ENCODE assay signal across 25 cellular contexts in genomic region chr12:7729683-7730195, GRCh38. TPM values are rescaled to one million over a fixed set of nuclear protein-coding genes. Genes with fewer than 3 reads are reported as not detected.
DNase-seq lines count a peak whose midpoint lies in the region; ATAC-seq, FAIRE-seq and TF ChIP-seq lines count a peak whose summit lies in the region.
"Had no signal": no experiment of that assay in that cellular context is flagged by ENCODE, and none has a peak within 500 bp of the region (broad histone marks: within the 10 kb centered on the region; RNA-seq: fewer than 3 reads in every experiment).

No MANE protein-coding gene starts in this region.

- H3K27me3 Mint-ChIP-seq in dendritic cell treated with granulocyte-macrophage colony-stimulating factor and Interleukin-4, amounts not matched to agents 40 ng/mL and 50 ng/mL, for 4 days = peaks cover 3% of the 10 kb centered on the region

- no peak overlapping the region for H3K27ac ChIP-seq in HepG2 (ENCODE audit: extremely low read length, insufficient read depth, low read length)
- no peak overlapping the region for H3K27ac ChIP-seq in right lobe of liver
- H3K27ac ChIP-seq: RWPE1, SK-N-MC had no signal

- no peak overlapping the region for H3K9ac ChIP-seq in HepG2 (ENCODE audit: insufficient read depth, low read depth, low read length)

- intact Hi-C loops in HepG2 (cut with micrococcal nuclease; ENCODE audit: unreplicated experiment) (no loop called here), right lobe of liver (cut with DNase I) (no loop called here)
- intact Hi-C loops in dendritic cell treated with granulocyte-macrophage colony-stimulating factor and Interleukin-4, amounts not matched to agents 40 ng/mL and 50 ng/mL, for 4 days (cut with micrococcal nuclease) = no loop called here

- in situ Hi-C loops in HepG2 (cut with HindIII; ENCODE audit: extremely low pct_ligation_motif_present, low pct_unique_long_range_greater_than_20kb) = no loop called here

- TF ChIP-seq CTCF in HepG2 (CRISPR knock-in tag; IDR thresholded peaks at IDR 0.05) (no peak), right lobe of liver (IDR thresholded peaks at IDR 0.05) (no peak), HFF-Myc (IDR thresholded peaks at IDR 0.05; ENCODE audit: low read depth, low read length, missing control alignments) (no peak)

- peaks cover 7% of the 10 kb centered on the region for H3K4me1 Mint-ChIP-seq in dendritic cell treated with granulocyte-macrophage colony-stimulating factor and Interleukin-4, amounts not matched to agents 40 ng/mL and 50 ng/mL, for 4 days (ENCODE audit: low read depth)
- H3K4me1 Mint-ChIP-seq: CD4-positive, CD25-positive, alpha-beta regulatory T cell had no signal

- H3K4me3 ChIP-seq in HepG2 (replicated peaks in 1 of 3; ENCODE audit: insufficient read depth in 1 of 3, low read depth in 2 of 3, low read length in 3 of 3) = no peak overlapping the region
- H3K4me3 ChIP-seq in right lobe of liver = no peak overlapping the region
- H3K4me3 ChIP-seq in HFF-Myc (replicated peaks; ENCODE audit: low read depth, low read length) = no peak overlapping the region
- H3K4me3 ChIP-seq: GM23338, SK-N-MC had no signal

- no peaks in the 10 kb centered on the region for H3K36me3 Mint-ChIP-seq in dendritic cell treated with granulocyte-macrophage colony-stimulating factor and Interleukin-4, amounts not matched to agents 40 ng/mL and 50 ng/mL, for 4 days (ENCODE audit: low read depth)
- H3K36me3 Mint-ChIP-seq: CD4-positive, CD25-positive, alpha-beta regulatory T cell had no signal

- 21% methylated on average over 6 of the region's 6 CpGs for WGBS in HepG2 (ENCODE audit: low lambda C conversion rate)
- WGBS in right lobe of liver (ENCODE audit: insufficient coverage, low coverage, low lambda C conversion rate, missing lambda C conversion rate) = 32% methylated on average over 6 of the region's 6 CpGs

- FAIRE-seq in HepG2 (lab: Jason Lieb, UNC) = peak; percentile 52
- FAIRE-seq: A204.1, GM18507 had no signal

- no TSS peak for BruUV-seq in HepG2 (replicated peaks; lab: Mats Ljungman, UMichigan)

- H4K20me1 ChIP-seq in HepG2 (ENCODE audit: insufficient read depth, low read length) = no peaks in the 10 kb centered on the region

- H3K4me1 ChIP-seq in HepG2 (ENCODE audit: insufficient read depth, low read length) (peaks cover 7% of the 10 kb centered on the region), right lobe of liver (no peaks in the 10 kb centered on the region)
- H3K4me1 ChIP-seq: BE2C had no signal

- peak overlapping the region; percentile 67 for H3K27ac Mint-ChIP-seq in dendritic cell treated with granulocyte-macrophage colony-stimulating factor and Interleukin-4, amounts not matched to agents 40 ng/mL and 50 ng/mL, for 4 days
- H3K27ac Mint-ChIP-seq: CD4-positive, CD25-positive, alpha-beta regulatory T cell; GM23338 had no signal

- H3K27me3 ChIP-seq in HepG2 (ENCODE audit: control insufficient read depth in 1 of 2, insufficient read depth in 2 of 2, low read length in 2 of 2) (peaks cover 0 to 5% of the 10 kb centered on the region in 2 experiments; a peak in 1 of 5 replicates), right lobe of liver (no peaks in the 10 kb centered on the region)
- H3K27me3 ChIP-seq: BE2C had no signal

- no peak for TF ChIP-seq EP300 in HepG2 (IDR thresholded peaks at IDR 0.05; ENCODE audit: low read depth in 2 of 2, low read length in 2 of 2)
- TF ChIP-seq EP300 in HepG2 (CRISPR knock-in tag; IDR thresholded peaks at IDR 0.05; ENCODE audit: borderline replicate concordance) = no peak

- no peak overlapping the region for H2AFZ ChIP-seq in HepG2 (ENCODE audit: low read length)
- H2AFZ ChIP-seq: GM23338 had no signal

- no peaks in the 10 kb centered on the region for H3K9me3 Mint-ChIP-seq in dendritic cell treated with granulocyte-macrophage colony-stimulating factor and Interleukin-4, amounts not matched to agents 40 ng/mL and 50 ng/mL, for 4 days
- H3K9me3 Mint-ChIP-seq: CD4-positive, CD25-positive, alpha-beta regulatory T cell; GM23338 had no signal

- POLR2A ChIA-PET in HepG2 (lab: Yijun Ruan, JAX) = no interaction called here

- H3K4me3 Mint-ChIP-seq in dendritic cell treated with granulocyte-macrophage colony-stimulating factor and Interleukin-4, amounts not matched to agents 40 ng/mL and 50 ng/mL, for 4 days = no peak overlapping the region
- H3K4me3 Mint-ChIP-seq: CD4-positive, CD25-positive, alpha-beta regulatory T cell; GM23338 had no signal

- no peaks in the 10 kb centered on the region for H3K79me2 ChIP-seq in HepG2 (ENCODE audit: insufficient read depth, low read length)

- no peak for DNase-seq in HepG2 (ENCODE audit: low spot score)
- no peak for DNase-seq in right lobe of liver
- peak; percentile 11 for DNase-seq in HFF-Myc (ENCODE audit: extremely low read depth, low read depth)
- no peak for DNase-seq in NCI-H510A (lab: John Stamatoyannopoulos, UW)
- DNase-seq in left lobe of liver (ENCODE audit: low spot score) = no peak
- no peak for DNase-seq in OCI-M1 (lab: John Stamatoyannopoulos, UW)
- DNase-seq in NCI-H2227 (lab: John Stamatoyannopoulos, UW; ENCODE audit: unreplicated experiment) = no peak
- DNase-seq: BE2C; CD4-positive, CD25-positive, alpha-beta regulatory T cell; COR-L47; DMS79; KG1; NCI-H1092 treated with DMSO at 0.1 percent for 48 hours; NCI-H1436 treated with DMSO at 0.1 percent for 48 hours; NCI-H1930; NCI-H345; NCI-H524 treated with DMSO at 0.1 percent for 48 hours; SHP77 treated with DMSO at 0.1 percent for 48 hours had no signal

- ATAC-seq in HepG2 (no peak), right lobe of liver (no peak), left lobe of liver (no peak)
- ATAC-seq: GM23338 had no signal

- CTCF ChIA-PET in HepG2 (lab: Yijun Ruan, JAX; ENCODE audit: low intra/inter-chr PET ratio, low total read pairs) = no interaction called here

- no peak overlapping the region for H3K4me2 ChIP-seq in HepG2 (ENCODE audit: low read depth, low read length)
- H3K4me2 ChIP-seq: GM23338 had no signal

- H3K9me3 ChIP-seq in HepG2 (ENCODE audit: low read length) (no peaks in the 10 kb centered on the region), right lobe of liver (no peaks in the 10 kb centered on the region)
- H3K9me3 ChIP-seq: BE2C had no signal

- no peak for TF ChIP-seq RAD21 in HepG2 (CRISPR knock-in tag; IDR thresholded peaks at IDR 0.05)

- no peak for TF ChIP-seq POLR2A in HepG2 (IDR thresholded peaks at IDR 0.05; ENCODE audit: insufficient read depth in 1 of 2, low read depth in 2 of 2, low read length in 2 of 2)
- TF ChIP-seq POLR2A in right lobe of liver (IDR thresholded peaks at IDR 0.05) = no peak

- H3K36me3 ChIP-seq in HepG2 (replicated peaks in 1 of 2; ENCODE audit: control insufficient read depth in 1 of 2, insufficient read depth in 2 of 2, low read length in 2 of 2) (no peaks in the 10 kb centered on the region), right lobe of liver (no peaks in the 10 kb centered on the region)
- H3K36me3 ChIP-seq: BE2C had no signal

RNA-seq across cellular contexts. Expression of gene CLEC4C, which starts 17.4 kb away (rescaled TPM):
- total RNA-seq in HepG2 (2016; rRNA removed; fragmentation: Illumina TruSeq; extraction: Trizol) (not detected in 2 replicates), right lobe of liver (not detected), left lobe of liver (not detected)
- not detected in 2 replicates for total RNA-seq in HepG2 (2016; cell fraction: cytosol; rRNA removed; fragmentation: Illumina TruSeq; extraction: Trizol; ENCODE audit: low read depth)
- not detected in 2 replicates for total RNA-seq in HepG2 (2016; cell fraction: insoluble cytoplasmic fraction; rRNA removed; fragmentation: Illumina TruSeq; extraction: Trizol)
- total RNA-seq in HepG2 (2016; cell fraction: membrane; rRNA removed; fragmentation: Illumina TruSeq; extraction: Trizol) = not detected in 2 replicates
- not detected in 2 replicates for total RNA-seq in HepG2 (2016; cell fraction: nucleus; rRNA removed; fragmentation: Illumina TruSeq; extraction: Trizol)
- polyA plus RNA-seq in HepG2 (2011; rRNA removed) = not detected in 2 replicates
- polyA plus RNA-seq in HepG2 (2011; cell fraction: cytosol; rRNA removed) = not detected in 2 replicates
- not detected in 2 replicates for polyA plus RNA-seq in HepG2 (2011; cell fraction: nucleus; rRNA removed)
- polyA plus RNA-seq in HepG2 (2012) = not detected in 2 replicates
- not detected in 2 replicates for polyA plus RNA-seq in HepG2 (2016; cell fraction: cytosol; fragmentation: Illumina TruSeq; extraction: Trizol; ENCODE audit: low read depth)
- polyA plus RNA-seq in HepG2 (2016; cell fraction: insoluble cytoplasmic fraction; fragmentation: Illumina TruSeq; extraction: Trizol; ENCODE audit: low read depth) = not detected in 2 replicates
- not detected in 2 replicates for polyA plus RNA-seq in HepG2 (2016; cell fraction: membrane; fragmentation: Illumina TruSeq; extraction: Trizol; ENCODE audit: low read depth)
- not detected in 2 replicates for polyA plus RNA-seq in HepG2 (2016; cell fraction: nucleus; fragmentation: Illumina TruSeq; extraction: Trizol; ENCODE audit: insufficient read depth, low read depth)
- not detected in 2 replicates for polyA minus RNA-seq in HepG2 (2011; rRNA and poly(A)+ RNA removed; ENCODE audit: low replicate concordance)
- not detected in 2 replicates for polyA minus RNA-seq in HepG2 (2011; cell fraction: cytosol; rRNA and poly(A)+ RNA removed)
- not detected in 2 replicates for polyA minus RNA-seq in HepG2 (2011; cell fraction: nucleus; rRNA and poly(A)+ RNA removed)
- total RNA-seq: CD4-positive, CD25-positive, alpha-beta regulatory T cell; G401; GM23338 had no signal
- polyA plus RNA-seq: CD4-positive, CD25-positive, alpha-beta regulatory T cell; GM23338 had no signal

RNA-seq across cellular contexts. Expression of gene DPPA3, which starts 18.5 kb away (rescaled TPM):
- total RNA-seq in HepG2 (2016; rRNA removed; fragmentation: Illumina TruSeq; extraction: Trizol) (not detected in 2 replicates), right lobe of liver (not detected), left lobe of liver (not detected)
- total RNA-seq in HepG2 (2016; cell fraction: cytosol; rRNA removed; fragmentation: Illumina TruSeq; extraction: Trizol; ENCODE audit: low read depth) = not detected in 2 replicates
- not detected in 2 replicates for total RNA-seq in HepG2 (2016; cell fraction: insoluble cytoplasmic fraction; rRNA removed; fragmentation: Illumina TruSeq; extraction: Trizol)
- total RNA-seq in HepG2 (2016; cell fraction: membrane; rRNA removed; fragmentation: Illumina TruSeq; extraction: Trizol) = not detected in 2 replicates
- total RNA-seq in HepG2 (2016; cell fraction: nucleus; rRNA removed; fragmentation: Illumina TruSeq; extraction: Trizol) = not detected in 2 replicates
- polyA plus RNA-seq in HepG2 (2011; rRNA removed) = not detected in 2 replicates
- polyA plus RNA-seq in HepG2 (2011; cell fraction: cytosol; rRNA removed) = not detected in 2 replicates
- not detected in 2 replicates for polyA plus RNA-seq in HepG2 (2011; cell fraction: nucleus; rRNA removed)
- not detected in 2 replicates for polyA plus RNA-seq in HepG2 (2012)
- polyA plus RNA-seq in HepG2 (2016; cell fraction: cytosol; fragmentation: Illumina TruSeq; extraction: Trizol; ENCODE audit: low read depth) = not detected in 2 replicates
- not detected in 2 replicates for polyA plus RNA-seq in HepG2 (2016; cell fraction: insoluble cytoplasmic fraction; fragmentation: Illumina TruSeq; extraction: Trizol; ENCODE audit: low read depth)
- not detected in 2 replicates for polyA plus RNA-seq in HepG2 (2016; cell fraction: membrane; fragmentation: Illumina TruSeq; extraction: Trizol; ENCODE audit: low read depth)
- polyA plus RNA-seq in HepG2 (2016; cell fraction: nucleus; fragmentation: Illumina TruSeq; extraction: Trizol; ENCODE audit: insufficient read depth, low read depth) = not detected in 2 replicates
- polyA minus RNA-seq in HepG2 (2011; rRNA and poly(A)+ RNA removed; ENCODE audit: low replicate concordance) = not detected in 2 replicates
- not detected in 2 replicates for polyA minus RNA-seq in HepG2 (2011; cell fraction: cytosol; rRNA and poly(A)+ RNA removed)
- polyA minus RNA-seq in HepG2 (2011; cell fraction: nucleus; rRNA and poly(A)+ RNA removed) = not detected in 2 replicates
- total RNA-seq: CD4-positive, CD25-positive, alpha-beta regulatory T cell; G401 had no signal
- polyA plus RNA-seq: CD4-positive, CD25-positive, alpha-beta regulatory T cell had no signal

RNA-seq across cellular contexts. Expression of gene GDF3, which starts 34.2 kb away (rescaled TPM):
- total RNA-seq in HepG2 (2016; rRNA removed; fragmentation: Illumina TruSeq; extraction: Trizol) = not detected in 2 replicates
- total RNA-seq in HepG2 (2016; cell fraction: cytosol; rRNA removed; fragmentation: Illumina TruSeq; extraction: Trizol; ENCODE audit: low read depth) = not detected in 2 replicates
- not detected in 2 replicates for total RNA-seq in HepG2 (2016; cell fraction: insoluble cytoplasmic fraction; rRNA removed; fragmentation: Illumina TruSeq; extraction: Trizol)
- total RNA-seq in HepG2 (2016; cell fraction: membrane; rRNA removed; fragmentation: Illumina TruSeq; extraction: Trizol) = not detected in 2 replicates
- total RNA-seq in HepG2 (2016; cell fraction: nucleus; rRNA removed; fragmentation: Illumina TruSeq; extraction: Trizol) = not detected in 2 replicates
- not detected in 2 replicates for polyA plus RNA-seq in HepG2 (2011; rRNA removed)
- not detected in 2 replicates for polyA plus RNA-seq in HepG2 (2011; cell fraction: cytosol; rRNA removed)
- polyA plus RNA-seq in HepG2 (2011; cell fraction: nucleus; rRNA removed) = not detected in 2 replicates
- not detected in 2 replicates for polyA plus RNA-seq in HepG2 (2012)
- not detected in 2 replicates for polyA plus RNA-seq in HepG2 (2016; cell fraction: cytosol; fragmentation: Illumina TruSeq; extraction: Trizol; ENCODE audit: low read depth)
- not detected in 2 replicates for polyA plus RNA-seq in HepG2 (2016; cell fraction: insoluble cytoplasmic fraction; fragmentation: Illumina TruSeq; extraction: Trizol; ENCODE audit: low read depth)
- polyA plus RNA-seq in HepG2 (2016; cell fraction: membrane; fragmentation: Illumina TruSeq; extraction: Trizol; ENCODE audit: low read depth) = not detected in 2 replicates
- polyA plus RNA-seq in HepG2 (2016; cell fraction: nucleus; fragmentation: Illumina TruSeq; extraction: Trizol; ENCODE audit: insufficient read depth, low read depth) = not detected in 2 replicates
- polyA minus RNA-seq in HepG2 (2011; rRNA and poly(A)+ RNA removed; ENCODE audit: low replicate concordance) = not detected in 2 replicates
- polyA minus RNA-seq in HepG2 (2011; cell fraction: cytosol; rRNA and poly(A)+ RNA removed) = not detected in 2 replicates
- not detected in 2 replicates for polyA minus RNA-seq in HepG2 (2011; cell fraction: nucleus; rRNA and poly(A)+ RNA removed)
- total RNA-seq in right lobe of liver = not detected
- not detected for total RNA-seq in left lobe of liver
- total RNA-seq: CD4-positive, CD25-positive, alpha-beta regulatory T cell; G401 had no signal
- polyA plus RNA-seq: CD4-positive, CD25-positive, alpha-beta regulatory T cell had no signal

RNA-seq across cellular contexts. Expression of gene NANOGNB, which starts 35.3 kb away (rescaled TPM):
- not detected in 2 replicates for total RNA-seq in HepG2 (2016; rRNA removed; fragmentation: Illumina TruSeq; extraction: Trizol)
- total RNA-seq in HepG2 (2016; cell fraction: cytosol; rRNA removed; fragmentation: Illumina TruSeq; extraction: Trizol; ENCODE audit: low read depth) = not detected in 2 replicates
- total RNA-seq in HepG2 (2016; cell fraction: insoluble cytoplasmic fraction; rRNA removed; fragmentation: Illumina TruSeq; extraction: Trizol) = not detected in 2 replicates
- total RNA-seq in HepG2 (2016; cell fraction: membrane; rRNA removed; fragmentation: Illumina TruSeq; extraction: Trizol) = not detected in 2 replicates
- total RNA-seq in HepG2 (2016; cell fraction: nucleus; rRNA removed; fragmentation: Illumina TruSeq; extraction: Trizol) = not detected in 2 replicates
- not detected in 2 replicates for polyA plus RNA-seq in HepG2 (2011; rRNA removed)
- polyA plus RNA-seq in HepG2 (2011; cell fraction: cytosol; rRNA removed) = not detected in 2 replicates
- polyA plus RNA-seq in HepG2 (2011; cell fraction: nucleus; rRNA removed) = not detected in 2 replicates
- polyA plus RNA-seq in HepG2 (2012) = not detected in 2 replicates
- not detected in 2 replicates for polyA plus RNA-seq in HepG2 (2016; cell fraction: cytosol; fragmentation: Illumina TruSeq; extraction: Trizol; ENCODE audit: low read depth)
- polyA plus RNA-seq in HepG2 (2016; cell fraction: insoluble cytoplasmic fraction; fragmentation: Illumina TruSeq; extraction: Trizol; ENCODE audit: low read depth) = not detected in 2 replicates
- not detected in 2 replicates for polyA plus RNA-seq in HepG2 (2016; cell fraction: membrane; fragmentation: Illumina TruSeq; extraction: Trizol; ENCODE audit: low read depth)
- not detected in 2 replicates for polyA plus RNA-seq in HepG2 (2016; cell fraction: nucleus; fragmentation: Illumina TruSeq; extraction: Trizol; ENCODE audit: insufficient read depth, low read depth)
- polyA minus RNA-seq in HepG2 (2011; rRNA and poly(A)+ RNA removed; ENCODE audit: low replicate concordance) = not detected in 2 replicates
- polyA minus RNA-seq in HepG2 (2011; cell fraction: cytosol; rRNA and poly(A)+ RNA removed) = not detected in 2 replicates
- not detected in 2 replicates for polyA minus RNA-seq in HepG2 (2011; cell fraction: nucleus; rRNA and poly(A)+ RNA removed)
- total RNA-seq in right lobe of liver = not detected
- not detected for total RNA-seq in left lobe of liver
- total RNA-seq: CD4-positive, CD25-positive, alpha-beta regulatory T cell; G401; GM23338 had no signal
- polyA plus RNA-seq: CD4-positive, CD25-positive, alpha-beta regulatory T cell; GM23338 had no signal

RNA-seq across cellular contexts. Expression of gene NANOG, which starts 59.5 kb away (rescaled TPM):
- total RNA-seq in HepG2 (2016; rRNA removed; fragmentation: Illumina TruSeq; extraction: Trizol) = 0.24 TPM in 1 of 2 replicates, not detected in the other
- not detected in 2 replicates for total RNA-seq in HepG2 (2016; cell fraction: cytosol; rRNA removed; fragmentation: Illumina TruSeq; extraction: Trizol; ENCODE audit: low read depth)
- 0.26 TPM in 1 of 2 replicates, not detected in the other for total RNA-seq in HepG2 (2016; cell fraction: insoluble cytoplasmic fraction; rRNA removed; fragmentation: Illumina TruSeq; extraction: Trizol)
- total RNA-seq in HepG2 (2016; cell fraction: membrane; rRNA removed; fragmentation: Illumina TruSeq; extraction: Trizol) = 0.03 TPM in 1 of 2 replicates, not detected in the other
- not detected in 2 replicates for total RNA-seq in HepG2 (2016; cell fraction: nucleus; rRNA removed; fragmentation: Illumina TruSeq; extraction: Trizol)
- 0.04 and 0.30 TPM in 2 replicates for polyA plus RNA-seq in HepG2 (2011; rRNA removed)
- 0.05 and 0.15 TPM in 2 replicates for polyA plus RNA-seq in HepG2 (2011; cell fraction: cytosol; rRNA removed)
- polyA plus RNA-seq in HepG2 (2011; cell fraction: nucleus; rRNA removed) = 0.13 and 0.14 TPM in 2 replicates
- polyA plus RNA-seq in HepG2 (2012) = 0.28 TPM in 1 of 2 replicates, not detected in the other
- polyA plus RNA-seq in HepG2 (2016; cell fraction: cytosol; fragmentation: Illumina TruSeq; extraction: Trizol; ENCODE audit: low read depth) = not detected in 2 replicates
- polyA plus RNA-seq in HepG2 (2016; cell fraction: insoluble cytoplasmic fraction; fragmentation: Illumina TruSeq; extraction: Trizol; ENCODE audit: low read depth) = not detected in 2 replicates
- not detected in 2 replicates for polyA plus RNA-seq in HepG2 (2016; cell fraction: membrane; fragmentation: Illumina TruSeq; extraction: Trizol; ENCODE audit: low read depth)
- not detected in 2 replicates for polyA plus RNA-seq in HepG2 (2016; cell fraction: nucleus; fragmentation: Illumina TruSeq; extraction: Trizol; ENCODE audit: insufficient read depth, low read depth)
- polyA minus RNA-seq in HepG2 (2011; rRNA and poly(A)+ RNA removed; ENCODE audit: low replicate concordance) = 0.10 TPM in 1 of 2 replicates, not detected in the other
- not detected in 2 replicates for polyA minus RNA-seq in HepG2 (2011; cell fraction: cytosol; rRNA and poly(A)+ RNA removed)
- polyA minus RNA-seq in HepG2 (2011; cell fraction: nucleus; rRNA and poly(A)+ RNA removed) = 0.75 and 1.2 TPM in 2 replicates
- under 1 TPM in 3 of 6 experiments, not detected in 3; 0.06 to 0.46 (median 0.28) TPM for total RNA-seq in right lobe of liver
- 0.70 TPM for total RNA-seq in left lobe of liver
- total RNA-seq: CD4-positive, CD25-positive, alpha-beta regulatory T cell; G401 had no signal
- polyA plus RNA-seq: CD4-positive, CD25-positive, alpha-beta regulatory T cell had no signal
